ENCODE assay signal across 17 cellular contexts in genomic region chr3:30720586-30721313, GRCh38.
DNase-seq lines count a peak whose midpoint lies in the region; ATAC-seq and TF ChIP-seq lines count a peak whose summit lies in the region.
"Had no signal": no experiment of that assay in that cellular context is flagged by ENCODE, and none has a peak within 500 bp of the region (broad histone marks: within the 10 kb centered on the region; RNA-seq: fewer than 3 reads in every experiment).

No MANE protein-coding gene starts in this region.

- H3K4me3 Mint-ChIP-seq in osteocyte (ENCODE audit: unreplicated experiment) = no peak overlapping the region
- H3K4me3 Mint-ChIP-seq: activated naive CD4-positive, alpha-beta T cell treated with anti-CD3 and anti-CD28 coated beads, Interleukin-2, amount 50 U/mL, for 24 hours; effector memory CD8-positive, alpha-beta T cell had no signal

- H3K27me3 Mint-ChIP-seq in osteocyte (ENCODE audit: unreplicated experiment) = no peaks in the 10 kb centered on the region
- H3K27me3 Mint-ChIP-seq: activated naive CD4-positive, alpha-beta T cell treated with anti-CD3 and anti-CD28 coated beads, Interleukin-2, amount 50 U/mL, for 24 hours had no signal

- H3K27ac ChIP-seq in OCI-LY1 (ENCODE audit: low read depth, low read length, poor library complexity, severe bottlenecking) = peak overlapping the region; percentile 90
- H3K27ac ChIP-seq: HL-60, tibial nerve had no signal

- no peaks in the 10 kb centered on the region for H3F3A ChIP-seq in OCI-LY1 (ENCODE audit: insufficient read depth, low read length)

- H3K27me3 ChIP-seq in OCI-LY1 (ENCODE audit: insufficient read depth, low read length) = no peaks in the 10 kb centered on the region
- H3K27me3 ChIP-seq: tibial nerve had no signal

- no peaks in the 10 kb centered on the region for H3K36me3 Mint-ChIP-seq in osteocyte (ENCODE audit: unreplicated experiment)

- H3K4me3 ChIP-seq in OCI-LY1 (ENCODE audit: low read depth, low read length, poor library complexity, severe bottlenecking) (no peak overlapping the region), epithelial cell of proximal tubule (ENCODE audit: low read depth, low read length) (no peak overlapping the region)
- H3K4me3 ChIP-seq: tibial nerve had no signal

- peaks cover 25% of the 10 kb centered on the region for H3K4me1 Mint-ChIP-seq in osteocyte (ENCODE audit: unreplicated experiment)
- H3K4me1 Mint-ChIP-seq: activated naive CD4-positive, alpha-beta T cell treated with anti-CD3 and anti-CD28 coated beads, Interleukin-2, amount 50 U/mL, for 24 hours had no signal

- H3K9me3 ChIP-seq in OCI-LY1 (ENCODE audit: low read length) = no peaks in the 10 kb centered on the region
- H3K9me3 ChIP-seq: tibial nerve had no signal

- H2AFZ ChIP-seq in OCI-LY1 (ENCODE audit: low read length) = no peak overlapping the region

- DNase-seq in Daoy (ENCODE audit: low read depth) (peak; percentile 29), epithelial cell of proximal tubule (ENCODE audit: low read depth) (peak; percentile 97), osteocyte (ENCODE audit: extremely low spot score, unreplicated experiment) (no peak), KBM-7 (no peak), NCI-H2107 (lab: John Stamatoyannopoulos, UW) (no peak), omental fat pad (ENCODE audit: low spot score) (no peak), GOT3 (lab: John Stamatoyannopoulos, UW) (no peak)
- DNase-seq: activated CD4-positive, alpha-beta T cell treated with anti-CD3 and anti-CD28 coated beads, Interleukin-2, amount 50 U/mL, for 1 hour; effector memory CD8-positive, alpha-beta T cell; islet precursor cell; NCI-H2081; posterior cingulate gyrus; SHP77 had no signal

- ATAC-seq in omental fat pad (ENCODE audit: low FRiP score) = no peak
- ATAC-seq: effector memory CD8-positive, alpha-beta T cell had no signal

- H3K27ac Mint-ChIP-seq in osteocyte (ENCODE audit: unreplicated experiment) = peak overlapping the region; percentile 73
- H3K27ac Mint-ChIP-seq: activated naive CD4-positive, alpha-beta T cell treated with anti-CD3 and anti-CD28 coated beads, Interleukin-2, amount 50 U/mL, for 24 hours; effector memory CD8-positive, alpha-beta T cell had no signal

- no peak overlapping the region for H3K9ac ChIP-seq in OCI-LY1 (ENCODE audit: low read length)

- peaks cover 14% of the 10 kb centered on the region for H3K9me3 Mint-ChIP-seq in osteocyte (ENCODE audit: unreplicated experiment)
- H3K9me3 Mint-ChIP-seq: effector memory CD8-positive, alpha-beta T cell had no signal

- no peaks in the 10 kb centered on the region for H4K20me1 ChIP-seq in OCI-LY1 (ENCODE audit: insufficient read depth, low read length)

- no peaks in the 10 kb centered on the region for H3K79me2 ChIP-seq in OCI-LY1 (ENCODE audit: insufficient read depth, low read length)

- H3K4me1 ChIP-seq in OCI-LY1 (ENCODE audit: insufficient read depth, low read length, severe bottlenecking) = peaks cover 31% of the 10 kb centered on the region
- H3K4me1 ChIP-seq: tibial nerve had no signal

- no peaks in the 10 kb centered on the region for H3K9me2 ChIP-seq in OCI-LY1 (ENCODE audit: low read depth, low read length)

- TF ChIP-seq CTCF in OCI-LY1 (IDR thresholded peaks at IDR 0.05; ENCODE audit: low read length) = no peak
- TF ChIP-seq CTCF in epithelial cell of proximal tubule (conservative IDR thresholded peaks at IDR 0.05; ENCODE audit: low read depth, low read length) = no peak
- TF ChIP-seq CTCF in osteocyte (IDR thresholded peaks at IDR 0.05) = no peak
- TF ChIP-seq CTCF in omental fat pad (IDR thresholded peaks at IDR 0.05) = no peak

- in situ Hi-C loops in KBM-7 (cut with MboI; ENCODE audit: low pct_unique_long_range_greater_than_20kb, low sequenced_read_pairs) = no loop called here

- no peaks in the 10 kb centered on the region for H3K36me3 ChIP-seq in OCI-LY1 (ENCODE audit: insufficient read depth, low read length)
- H3K36me3 ChIP-seq: tibial nerve had no signal

- H3K4me2 ChIP-seq in OCI-LY1 (ENCODE audit: low read length) = no peak overlapping the region

Comparison
In these comparisons a context has a peak if more than half of its experiments do, and no peak if none do; other contexts are left out.
1. DNase-seq: peak in Daoy (single experiment) and epithelial cell of proximal tubule (single experiment); none in osteocyte (single experiment), KBM-7 (single experiment), NCI-H2107 (single experiment), omental fat pad (single experiment) and GOT3 (single experiment).